Comparison of ENCODE assay signal across 17 cellular contexts in the genomic region with DNA sequence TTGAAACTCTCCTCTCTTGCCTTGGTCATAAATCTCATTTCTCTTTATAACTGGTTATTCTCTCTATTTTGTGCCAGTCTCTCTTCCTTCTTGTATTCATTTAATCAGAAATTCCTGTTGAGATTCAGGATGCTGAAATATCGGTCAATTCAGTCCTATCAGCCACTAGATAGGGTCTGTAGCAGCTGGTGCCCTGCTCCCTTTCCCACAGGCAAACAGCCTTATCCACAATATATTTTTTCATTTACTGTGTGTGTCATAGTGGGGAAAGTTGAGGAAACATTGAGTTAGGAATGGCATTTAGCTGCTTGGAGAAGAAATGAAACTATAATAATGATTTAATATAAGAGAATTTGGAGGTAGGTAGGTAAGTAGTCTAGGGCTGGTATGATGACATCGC.
"Had no signal": no experiment of that assay in that cellular context is flagged by ENCODE, and none has a peak within 500 bp of the region (broad histone marks: within the 10 kb centered on the region; RNA-seq: fewer than 3 reads in every experiment).

No MANE protein-coding gene starts in this region.

- H3K27ac Mint-ChIP-seq: activated CD4-positive, alpha-beta memory T cell treated with anti-CD3 and anti-CD28 coated beads for 36 hours; activated T-helper 2 cell treated with anti-CD3 and anti-CD28 coated beads, Interferon-gamma antibody, Interleukin-2, Interleukin-4, amounts not matched to agents 10 μg/mL and 5 μg/mL and 100 μg/mL, durations not matched to agents 14 hours and 24 hours and 36 hours; nephron had no signal

- H3K4me3 Mint-ChIP-seq: activated CD4-positive, alpha-beta memory T cell treated with anti-CD3 and anti-CD28 coated beads for 36 hours; memory B cell; nephron had no signal

- H3K36me3 ChIP-seq: colonic mucosa, gastrocnemius medialis, thoracic aorta had no signal

- H3K27me3 ChIP-seq: colonic mucosa, gastrocnemius medialis, spleen had no signal

- H3K27me3 Mint-ChIP-seq: activated CD4-positive, alpha-beta memory T cell treated with anti-CD3 and anti-CD28 coated beads for 36 hours; memory B cell had no signal

- H3K9me3 ChIP-seq: colonic mucosa, gastrocnemius medialis, left ventricle myocardium inferior, spleen, thoracic aorta had no signal

- H3K9me3 Mint-ChIP-seq: activated CD4-positive, alpha-beta memory T cell treated with anti-CD3 and anti-CD28 coated beads for 36 hours; activated T-helper 2 cell treated with anti-CD3 and anti-CD28 coated beads, Interferon-gamma antibody, Interleukin-2, Interleukin-4, amounts not matched to agents 10 μg/mL and 5 μg/mL and 100 μg/mL, durations not matched to agents 14 hours and 24 hours and 36 hours; memory B cell; nephron had no signal

- H3K4me3 ChIP-seq: colonic mucosa, gastrocnemius medialis, left ventricle myocardium inferior, spleen, thoracic aorta had no signal

- H3K27ac ChIP-seq: colonic mucosa, gastrocnemius medialis, left ventricle myocardium inferior, thoracic aorta had no signal

- ATAC-seq: gastrocnemius medialis, sciatic nerve had no signal

- DNase-seq: activated CD4-positive, alpha-beta memory T cell treated with anti-CD3 and anti-CD28 coated beads for 36 hours; activated CD4-positive, CD25-positive, alpha-beta regulatory T cell treated with anti-CD3 and anti-CD28 coated beads, Interleukin-2, amount 50 U/mL, for 72 hours; activated CD8-positive, alpha-beta memory T cell treated with anti-CD3 and anti-CD28 coated beads, Interleukin-2, amount 50 U/mL, for 4 hours; colonic mucosa; effector CD4-positive, alpha-beta T cell; gastrocnemius medialis; kidney; left ventricle myocardium inferior; spleen; stimulated activated CD4-positive, alpha-beta T cell treated with anti-CD3 and anti-CD28 coated beads, Interleukin-1b, Interleukin-23, amount 100 ng/mL, for 48 hours; stimulated activated naive CD4-positive, alpha-beta T cell treated with Interleukin-2 at 50 U/mL for 16 hours; T-helper 9 cell had no signal

- H3K4me1 ChIP-seq: colonic mucosa had no signal
